ENCODE assay signal across 24 cellular contexts in genomic region chr5:81630721-81631120, GRCh38.
DNase-seq lines count a peak whose midpoint lies in the region; ATAC-seq and TF ChIP-seq lines count a peak whose summit lies in the region.
"Had no signal": no experiment of that assay in that cellular context is flagged by ENCODE, and none has a peak within 500 bp of the region (broad histone marks: within the 10 kb centered on the region; RNA-seq: fewer than 3 reads in every experiment).

No MANE protein-coding gene starts in this region.

- H3K4me2 ChIP-seq in OCI-LY1 (ENCODE audit: low read length), result no peak overlapping the region

- H3K4me3 Mint-ChIP-seq in natural killer cell (peak overlapping the region; percentile 47), endothelial cell (ENCODE audit: unreplicated experiment) (no peak overlapping the region)
- H3K4me3 Mint-ChIP-seq in natural killer cell treated with Interleukin-12 subunit alpha and Interleukin-12 subunit beta and Interleukin-15 and Interleukin-18, amount 100 ng/mL, for 72 hours, result no peak overlapping the region
- peak overlapping the region; percentile 39 for H3K4me3 Mint-ChIP-seq in stimulated activated naive B cell treated with anti-CD40 and anti-IgM and Interleukin-4, amounts not matched to agents 10 μg/mL and 1 μg/mL and 100 μg/mL, for 72 hours
- H3K4me3 Mint-ChIP-seq: activated CD4-positive, alpha-beta T cell treated with anti-CD3 and anti-CD28 coated beads for 36 hours; dendritic cell treated with granulocyte-macrophage colony-stimulating factor and Interleukin-4, amounts not matched to agents 40 ng/mL and 50 ng/mL, for 4 days had no signal

- no peak overlapping the region; the same call in 1 of the 2 replicates for H3K9ac ChIP-seq in OCI-LY1 (ENCODE audit: low read length)

- no peaks in the 10 kb centered on the region for H3K9me2 ChIP-seq in OCI-LY1 (ENCODE audit: low read depth, low read length)

- H3K36me3 Mint-ChIP-seq in natural killer cell, result no peaks in the 10 kb centered on the region
- no peaks in the 10 kb centered on the region for H3K36me3 Mint-ChIP-seq in natural killer cell treated with Interleukin-12 subunit alpha and Interleukin-12 subunit beta and Interleukin-15 and Interleukin-18, amount 100 ng/mL, for 72 hours
- peaks cover 24 to 25% of the 10 kb centered on the region in 2 donors for H3K36me3 Mint-ChIP-seq in stimulated activated naive B cell treated with anti-CD40 and anti-IgM and Interleukin-4, amounts not matched to agents 10 μg/mL and 1 μg/mL and 100 μg/mL, for 72 hours
- peaks cover 8% of the 10 kb centered on the region for H3K36me3 Mint-ChIP-seq in endothelial cell (ENCODE audit: low read depth, unreplicated experiment)

- intact Hi-C loops in natural killer cell (cut with micrococcal nuclease), result no loop called here

- H3K27ac Mint-ChIP-seq in natural killer cell, result no peak overlapping the region
- H3K27ac Mint-ChIP-seq in natural killer cell treated with Interleukin-12 subunit alpha and Interleukin-12 subunit beta and Interleukin-15 and Interleukin-18, amount 100 ng/mL, for 72 hours, result no peak overlapping the region
- peak overlapping the region; percentile 94 for H3K27ac Mint-ChIP-seq in stimulated activated naive B cell treated with anti-CD40 and anti-IgM and Interleukin-4, amounts not matched to agents 10 μg/mL and 1 μg/mL and 100 μg/mL, for 72 hours
- H3K27ac Mint-ChIP-seq in endothelial cell (ENCODE audit: unreplicated experiment), result no peak overlapping the region
- H3K27ac Mint-ChIP-seq: activated CD4-positive, alpha-beta T cell treated with anti-CD3 and anti-CD28 coated beads for 36 hours; dendritic cell treated with granulocyte-macrophage colony-stimulating factor and Interleukin-4, amounts not matched to agents 40 ng/mL and 50 ng/mL, for 4 days had no signal

- H3K36me3 ChIP-seq in OCI-LY1 (ENCODE audit: insufficient read depth, low read length), result peaks cover 37% of the 10 kb centered on the region
- H3K36me3 ChIP-seq: cardiac muscle cell, thyroid gland had no signal

- H3K4me1 ChIP-seq in OCI-LY1 (ENCODE audit: insufficient read depth, low read length, severe bottlenecking), result peaks cover 53% of the 10 kb centered on the region
- H3K4me1 ChIP-seq: thyroid gland had no signal

- no peak for DNase-seq in natural killer cell
- no peak for DNase-seq in natural killer cell treated with Interleukin-12 subunit alpha and Interleukin-12 subunit beta and Interleukin-15 and Interleukin-18, amount 100 ng/mL, for 72 hours (ENCODE audit: low spot score)
- DNase-seq in stimulated activated naive B cell treated with anti-CD40 and anti-IgM and Interleukin-4, amounts not matched to agents 10 μg/mL and 1 μg/mL and 100 μg/mL, for 72 hours, result no peak
- no peak for DNase-seq in endothelial cell (ENCODE audit: low spot score)
- no peak for DNase-seq in A172 (ENCODE audit: low spot score)
- DNase-seq in medulla oblongata (ENCODE audit: extremely low spot score), result no peak
- DNase-seq: activated naive CD4-positive, alpha-beta T cell; amniotic stem cell; DMS 273 treated with DMSO at 0.1 percent for 48 hours; glutamatergic neuron; left cardiac atrium; mesenchymal stem cell; NCI-H1694; NCI-H2171 treated with DMSO at 0.1 percent for 48 hours; NCI-H526; occipital lobe; small intestine; thyroid gland had no signal

- no peaks in the 10 kb centered on the region for H3K27me3 ChIP-seq in OCI-LY1 (ENCODE audit: insufficient read depth, low read length)
- H3K27me3 ChIP-seq: cardiac muscle cell, thyroid gland had no signal

- H3K9me3 ChIP-seq in OCI-LY1 (ENCODE audit: low read length), result no peaks in the 10 kb centered on the region
- H3K9me3 ChIP-seq: thyroid gland had no signal

- H3K79me2 ChIP-seq in OCI-LY1 (ENCODE audit: insufficient read depth, low read length), result no peaks in the 10 kb centered on the region

- H2AFZ ChIP-seq in OCI-LY1 (ENCODE audit: low read length), result no peak overlapping the region

- H3K9me3 Mint-ChIP-seq in natural killer cell (no peaks in the 10 kb centered on the region), endothelial cell (ENCODE audit: unreplicated experiment) (no peaks in the 10 kb centered on the region)
- no peaks in the 10 kb centered on the region for H3K9me3 Mint-ChIP-seq in natural killer cell treated with Interleukin-12 subunit alpha and Interleukin-12 subunit beta and Interleukin-15 and Interleukin-18, amount 100 ng/mL, for 72 hours
- H3K9me3 Mint-ChIP-seq in stimulated activated naive B cell treated with anti-CD40 and anti-IgM and Interleukin-4, amounts not matched to agents 10 μg/mL and 1 μg/mL and 100 μg/mL, for 72 hours, result peaks cover 4 to 6% of the 10 kb centered on the region in 2 donors
- H3K9me3 Mint-ChIP-seq: dendritic cell treated with granulocyte-macrophage colony-stimulating factor and Interleukin-4, amounts not matched to agents 40 ng/mL and 50 ng/mL, for 4 days had no signal

- peak overlapping the region; percentile 82 for H3K27ac ChIP-seq in OCI-LY1 (ENCODE audit: low read depth, low read length, poor library complexity, severe bottlenecking)
- H3K27ac ChIP-seq: cardiac muscle cell, RWPE1, thyroid gland had no signal

- H3K4me1 Mint-ChIP-seq in natural killer cell, result no peaks in the 10 kb centered on the region
- H3K4me1 Mint-ChIP-seq in natural killer cell treated with Interleukin-12 subunit alpha and Interleukin-12 subunit beta and Interleukin-15 and Interleukin-18, amount 100 ng/mL, for 72 hours (ENCODE audit: low read depth in 2 of 2), result peaks cover 0 to 3% of the 10 kb centered on the region in 2 donors
- peaks cover 11 to 18% of the 10 kb centered on the region in 2 donors for H3K4me1 Mint-ChIP-seq in stimulated activated naive B cell treated with anti-CD40 and anti-IgM and Interleukin-4, amounts not matched to agents 10 μg/mL and 1 μg/mL and 100 μg/mL, for 72 hours
- peaks cover 10% of the 10 kb centered on the region for H3K4me1 Mint-ChIP-seq in endothelial cell (ENCODE audit: unreplicated experiment)

- H3K27me3 Mint-ChIP-seq in natural killer cell (ENCODE audit: low read depth in 2 of 2), result no peaks in the 10 kb centered on the region
- H3K27me3 Mint-ChIP-seq in natural killer cell treated with Interleukin-12 subunit alpha and Interleukin-12 subunit beta and Interleukin-15 and Interleukin-18, amount 100 ng/mL, for 72 hours, result no peaks in the 10 kb centered on the region
- no peaks in the 10 kb centered on the region for H3K27me3 Mint-ChIP-seq in stimulated activated naive B cell treated with anti-CD40 and anti-IgM and Interleukin-4, amounts not matched to agents 10 μg/mL and 1 μg/mL and 100 μg/mL, for 72 hours
- peaks cover 1% of the 10 kb centered on the region for H3K27me3 Mint-ChIP-seq in endothelial cell (ENCODE audit: unreplicated experiment)
- H3K27me3 Mint-ChIP-seq: activated CD4-positive, alpha-beta T cell treated with anti-CD3 and anti-CD28 coated beads for 36 hours; dendritic cell treated with granulocyte-macrophage colony-stimulating factor and Interleukin-4, amounts not matched to agents 40 ng/mL and 50 ng/mL, for 4 days had no signal

- TF ChIP-seq CTCF in natural killer cell (IDR thresholded peaks at IDR 0.05) (no peak), OCI-LY1 (IDR thresholded peaks at IDR 0.05; ENCODE audit: low read length) (no peak), endothelial cell (IDR thresholded peaks at IDR 0.05; ENCODE audit: unreplicated experiment) (no peak)

- peak in 2 of 3 donors; percentile 18 to 25 for ATAC-seq in natural killer cell
- no peak for ATAC-seq in natural killer cell treated with Interleukin-12 subunit alpha and Interleukin-12 subunit beta and Interleukin-15 and Interleukin-18, amount 100 ng/mL, for 72 hours
- ATAC-seq in GM21423 (IDR thresholded peaks at IDR 0.05; ENCODE audit: unreplicated experiment), result peak; percentile 9
- peak; percentile 51 to 69 for ATAC-seq in stimulated activated naive B cell treated with anti-CD40 and anti-IgM and Interleukin-4, amounts not matched to agents 10 μg/mL and 1 μg/mL and 100 μg/mL, for 72 hours (replicated peaks)
- ATAC-seq: left cardiac atrium had no signal

- H3K4me3 ChIP-seq in OCI-LY1 (ENCODE audit: low read depth, low read length, poor library complexity, severe bottlenecking), result no peak overlapping the region
- H3K4me3 ChIP-seq: cardiac muscle cell, thyroid gland had no signal

- no peaks in the 10 kb centered on the region for H4K20me1 ChIP-seq in OCI-LY1 (ENCODE audit: insufficient read depth, low read length)

- no peaks in the 10 kb centered on the region for H3F3A ChIP-seq in OCI-LY1 (ENCODE audit: insufficient read depth, low read length)

Comparison
In these comparisons a context has a peak if more than half of its experiments do, and no peak if none do; other contexts are left out.
1. ATAC-seq: peak in natural killer cell (2 of 3), GM21423 (single experiment) and stimulated activated naive B cell treated with anti-CD40 and anti-IgM and Interleukin-4, amounts not matched to agents 10 μg/mL and 1 μg/mL and 100 μg/mL, for 72 hours (2 of 2); none in natural killer cell treated with Interleukin-12 subunit alpha and Interleukin-12 subunit beta and Interleukin-15 and Interleukin-18, amount 100 ng/mL, for 72 hours (0 of 2).
2. H3K4me3 Mint-ChIP-seq: peak in natural killer cell (single experiment) and stimulated activated naive B cell treated with anti-CD40 and anti-IgM and Interleukin-4, amounts not matched to agents 10 μg/mL and 1 μg/mL and 100 μg/mL, for 72 hours (2 of 2); none in natural killer cell treated with Interleukin-12 subunit alpha and Interleukin-12 subunit beta and Interleukin-15 and Interleukin-18, amount 100 ng/mL, for 72 hours (single experiment) and endothelial cell (single experiment).